Comparison of ENCODE assay signal across 8 cellular contexts in the genomic region with DNA sequence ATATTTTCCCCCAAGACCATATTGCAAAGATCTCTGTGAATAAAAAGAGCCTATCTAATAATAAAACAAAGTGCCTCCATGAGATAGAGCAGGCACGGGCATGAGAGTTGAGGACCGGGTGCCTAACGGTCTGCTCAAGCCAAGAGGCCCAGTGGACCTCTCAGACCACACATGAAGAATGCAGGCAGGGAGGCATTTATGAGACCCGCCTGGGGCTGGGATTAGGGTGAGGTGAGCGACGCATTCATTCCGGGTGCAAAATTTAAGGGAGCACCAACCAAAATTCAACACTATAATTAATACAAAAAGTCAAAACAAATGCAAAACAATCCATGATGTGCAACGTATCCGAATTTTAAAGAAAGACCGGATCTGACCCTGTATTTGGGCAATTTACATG.
"Had no signal": no experiment of that assay in that cellular context is flagged by ENCODE, and none has a peak within 500 bp of the region (broad histone marks: within the 10 kb centered on the region; RNA-seq: fewer than 3 reads in every experiment).

No MANE protein-coding gene starts in this region.

- H3K4me3 Mint-ChIP-seq: H9, HFFc6 had no signal

- DNase-seq: GM23248, GOT3, H7, H9, HCEC 1CT, HFFc6 had no signal

- H3K27ac ChIP-seq: GM23248 had no signal

- H3K9me3 ChIP-seq: HAP-1 had no signal

- ATAC-seq: HCT116 had no signal

- H2AFZ ChIP-seq: GM23248 had no signal

- H3K36me3 ChIP-seq: HAP-1 had no signal

- H3K27ac Mint-ChIP-seq: H9, HFFc6 had no signal

- H3K4me1 ChIP-seq: HAP-1 had no signal

- H3K4me3 ChIP-seq: GM23248, HAP-1 had no signal
